Comparison of ENCODE assay signal across 8 cellular contexts in genomic region chr7:2862831-2863361, GRCh38. TPM values are rescaled to one million over a fixed set of nuclear protein-coding genes. Genes with fewer than 3 reads are reported as not detected.
DNase-seq lines count a peak whose midpoint lies in the region; ATAC-seq and TF ChIP-seq lines count a peak whose summit lies in the region.

No MANE protein-coding gene starts in this region.

- BruUV-seq in A673 (replicated peaks; lab: Mats Ljungman, UMichigan) = no TSS peak

- H3K36me3 ChIP-seq in A673 (ENCODE audit: insufficient read depth, low read length, poor library complexity, severe bottlenecking) (no peaks in the 10 kb centered on the region), HUES6 (ENCODE audit: control insufficient read depth, insufficient read depth, low read length) (no peaks in the 10 kb centered on the region), adrenal gland (replicated peaks in 1 of 2) (no peaks in the 10 kb centered on the region), muscle layer of colon (ENCODE audit: insufficient read depth, low read length) (no peaks in the 10 kb centered on the region)

- no peak for DNase-seq in A673 (ENCODE audit: low spot score)
- peak in 2 of 7 donors; percentile 36 to 40 for DNase-seq in adrenal gland
- DNase-seq in stimulated activated CD4-positive, alpha-beta T cell treated with anti-CD3 and anti-CD28 coated beads, Interleukin-4, amount 100 ng/mL, for 24 hours = no peak
- no peak for DNase-seq in H4 (ENCODE audit: low spot score)

- CTCF ChIA-PET in A673 (lab: Charles Lee) = no interaction called here

- H3K9ac ChIP-seq in HUES6 (ENCODE audit: low read length) (no peak overlapping the region), muscle layer of colon (ENCODE audit: low read length) (no peak overlapping the region)

- H3K27ac ChIP-seq in A673 (ENCODE audit: low read depth, low read length, poor library complexity, severe bottlenecking) (peak overlapping the region; percentile 54), HUES6 (ENCODE audit: low read depth, low read length) (peak overlapping the region; percentile 6; the same call in 1 of the 2 replicates), adrenal gland (peak overlapping the region; percentile 92 to 99 (median 95)), muscle layer of colon (ENCODE audit: low read depth, low read length) (peak overlapping the region; percentile 63)

- ATAC-seq in GM21381 (IDR thresholded peaks at IDR 0.05; ENCODE audit: unreplicated experiment) (no peak), GM21526 (IDR thresholded peaks at IDR 0.05; ENCODE audit: low FRiP score, unreplicated experiment) (no peak)

- no peak for TF ChIP-seq POLR2A in adrenal gland (IDR thresholded peaks at IDR 0.05)

- 76 to 85% (median 83%) methylated on average over 14 to 22 of the region's 22 CpGs for WGBS in adrenal gland, 4 donors

- TF ChIP-seq CTCF in A673 (conservative IDR thresholded peaks at IDR 0.05; ENCODE audit: low read depth, low read length) = no peak
- TF ChIP-seq CTCF in adrenal gland (IDR thresholded peaks at IDR 0.05) = no peak

- intact Hi-C loops in A673 (cut with micrococcal nuclease; ENCODE audit: unreplicated experiment) = loop anchor here (5.0 to 10.0 kb wide), 2 partner anchors 1034 to 1772 kb away; no protein-coding TSS in a partner anchor
- intact Hi-C loops in adrenal gland (cut with DNase I) = no loop called here

- no peaks in the 10 kb centered on the region for H3K9me3 ChIP-seq in A673 (ENCODE audit: low read depth, low read length, poor library complexity, severe bottlenecking)
- no peaks in the 10 kb centered on the region for H3K9me3 ChIP-seq in HUES6 (ENCODE audit: control insufficient read depth, insufficient read depth, low read depth, low read length)
- no peaks in the 10 kb centered on the region for H3K9me3 ChIP-seq in adrenal gland (replicated peaks in 1 of 3)
- H3K9me3 ChIP-seq in muscle layer of colon (ENCODE audit: low read length) = no peaks in the 10 kb centered on the region

- H3K27me3 ChIP-seq in A673 (replicated peaks; ENCODE audit: insufficient read depth, low read depth, low read length, poor library complexity) (no peaks in the 10 kb centered on the region), HUES6 (ENCODE audit: control insufficient read depth, insufficient read depth, low read length) (no peaks in the 10 kb centered on the region), adrenal gland (no peaks in the 10 kb centered on the region), muscle layer of colon (ENCODE audit: control insufficient read depth in 1 of 2, insufficient read depth in 2 of 2, low read length in 2 of 2) (no peaks in the 10 kb centered on the region)

- H3K4me3 ChIP-seq in A673 (ENCODE audit: low read depth, low read length, poor library complexity, severe bottlenecking) (no peak overlapping the region), HUES6 (ENCODE audit: low read depth, low read length) (no peak overlapping the region), adrenal gland (peak overlapping the region in 1 of 4 donors; percentile 42), muscle layer of colon (ENCODE audit: low read depth in 1 of 2, low read length in 2 of 2) (no peak overlapping the region)

- H3K4me1 ChIP-seq in A673 (ENCODE audit: insufficient read depth, low read length, poor library complexity, severe bottlenecking) = peaks cover 9% of the 10 kb centered on the region
- peaks cover 17% of the 10 kb centered on the region for H3K4me1 ChIP-seq in HUES6 (ENCODE audit: control insufficient read depth, insufficient read depth, low read length)
- peaks cover 21 to 27% of the 10 kb centered on the region in 2 donors for H3K4me1 ChIP-seq in adrenal gland (replicated peaks in 1 of 2)
- peaks cover 21% of the 10 kb centered on the region for H3K4me1 ChIP-seq in muscle layer of colon (ENCODE audit: insufficient read depth, low read length)

- POLR2A ChIA-PET in A673 (lab: Charles Lee; ENCODE audit: low non-redundant PET) = no interaction called here

RNA-seq across cellular contexts. Expression of gene GNA12, which starts 18.8 kb away (rescaled TPM):
- total RNA-seq in A673 (2021) (35.5 and 41.2 TPM in 2 replicates), adrenal gland (10 to 100 TPM; 34.1 to 65.1 (median 52.6) TPM)
- 10 to 100 TPM in 2 of 3 donors, 1 to 10 TPM in 1; 8.2 to 30.9 (median 16.9) TPM for polyA plus RNA-seq in adrenal gland
- total RNA-seq in H4 (2014; rRNA removed; shearing (Covaris generic)) = 14.4 and 24.4 TPM in 2 replicates

Comparison
In these comparisons a context has a peak if more than half of its experiments do, and no peak if none do; other contexts are left out.
1. H3K27ac ChIP-seq: peak in every context shown above with its lines; median percentile 95 in adrenal gland; 63 in muscle layer of colon; 54 in A673; 6 in HUES6.